In genomic region chr4:11805837-11806236, GRCh38 we compare ENCODE assay signal across 9 cellular contexts.
A peak's percentile ranks its signal among the peaks of the same experiment; 100 is the strongest.
DNase-seq lines count a peak whose midpoint lies in the region; ATAC-seq, FAIRE-seq and TF ChIP-seq lines count a peak whose summit lies in the region.
"Had no signal": no experiment of that assay in that cellular context is flagged by ENCODE, and none has a peak within 500 bp of the region (broad histone marks: within the 10 kb centered on the region; RNA-seq: fewer than 3 reads in every experiment).

No MANE protein-coding gene starts in this region.

- H2AFZ ChIP-seq in IMR-90 (replicated peaks; ENCODE audit: low read length, poor library complexity) = no peak overlapping the region

- BruUV-seq in IMR-90 (replicated peaks; lab: Mats Ljungman, UMichigan) = no TSS peak

- H3K27me3 ChIP-seq in IMR-90 (ENCODE audit: control insufficient read depth, insufficient read depth, low read length) = no peaks in the 10 kb centered on the region
- H3K27me3 ChIP-seq in CD8-positive, alpha-beta memory T cell (ENCODE audit: insufficient read depth, low read length, poor library complexity, severe bottlenecking) = no peaks in the 10 kb centered on the region

- H3K4me3 Mint-ChIP-seq in WTC11 (no peak overlapping the region), natural killer cell (no peak overlapping the region)
- H3K4me3 Mint-ChIP-seq in CD8-positive, alpha-beta memory T cell = no peak overlapping the region
- H3K4me3 Mint-ChIP-seq: IgD-negative memory B cell had no signal

- no peak overlapping the region for H2BK5ac ChIP-seq in IMR-90 (ENCODE audit: low read depth, low read length, poor library complexity, severe bottlenecking)

- no peak overlapping the region for H3K4ac ChIP-seq in IMR-90 (ENCODE audit: low read depth, low read length)

- no peak overlapping the region for H3K18ac ChIP-seq in IMR-90 (ENCODE audit: low read depth, low read length)

- H3K9me3 ChIP-seq in IMR-90 (ENCODE audit: control insufficient read depth, insufficient read depth, low read length) = no peaks in the 10 kb centered on the region
- no peaks in the 10 kb centered on the region for H3K9me3 ChIP-seq in kidney (ENCODE audit: control insufficient read depth in 1 of 2, low read length in 2 of 2)
- no peaks in the 10 kb centered on the region for H3K9me3 ChIP-seq in CD8-positive, alpha-beta memory T cell (ENCODE audit: low read length)

- no peak overlapping the region for H3K4me2 ChIP-seq in IMR-90 (ENCODE audit: low read depth, low read length)

- no peak overlapping the region for H4K91ac ChIP-seq in IMR-90 (ENCODE audit: insufficient read depth, low read depth, low read length)

- H3K27ac Mint-ChIP-seq in WTC11 (no peak overlapping the region), natural killer cell (no peak overlapping the region)
- H3K27ac Mint-ChIP-seq in CD8-positive, alpha-beta memory T cell = no peak overlapping the region
- H3K27ac Mint-ChIP-seq: IgD-negative memory B cell had no signal

- WGBS in IMR-90 (ENCODE audit: extremely low coverage in 2 of 2, insufficient read length in 1 of 2), 2 experiments = 50% methylated on average over 1 of the region's 1 CpG; no CpG with 5 or more reads in 1 of the 2 experiments

- no peaks in the 10 kb centered on the region for H3K79me1 ChIP-seq in IMR-90 (ENCODE audit: low read depth in 1 of 2, low read length in 2 of 2)

- no peak overlapping the region for H2BK20ac ChIP-seq in IMR-90 (ENCODE audit: low read depth, low read length)

- H2AK5ac ChIP-seq in IMR-90 (ENCODE audit: low read depth, low read length) = no peak overlapping the region

- ATAC-seq in GM18868 (IDR thresholded peaks at IDR 0.05; ENCODE audit: unreplicated experiment) (peak; percentile 85), IMR-90 (ENCODE audit: low read depth) (peak; percentile 54; the same call in 1 of the 2 replicates), WTC11 (0 out of 2 replicates have a peak, but pooled peaks have one; percentile 26), natural killer cell (no peak), HG03039 (IDR thresholded peaks at IDR 0.05; ENCODE audit: unreplicated experiment) (no peak)

- H3K4me1 Mint-ChIP-seq in WTC11 (no peaks in the 10 kb centered on the region; the same call in 1 of the 2 replicates), natural killer cell (no peaks in the 10 kb centered on the region)
- H3K4me1 Mint-ChIP-seq in CD8-positive, alpha-beta memory T cell = no peaks in the 10 kb centered on the region
- H3K4me1 Mint-ChIP-seq: IgD-negative memory B cell had no signal

- no peak overlapping the region for H3K14ac ChIP-seq in IMR-90 (replicated peaks; ENCODE audit: low read depth, low read length)

- H4K8ac ChIP-seq in IMR-90 (ENCODE audit: low read depth in 2 of 2, low read length in 2 of 2) = no peak overlapping the region

- dilution Hi-C loops in IMR-90 (cut with HindIII; ENCODE audit: low sequenced_read_pairs, unreplicated experiment) = no loop called here

- POLR2A ChIA-PET in IMR-90 (lab: Charles Lee; ENCODE audit: unreplicated experiment) (no interaction called here), WTC11 (lab: Charles Lee) (no interaction called here)
- POLR2A ChIA-PET in CD8-positive, alpha-beta memory T cell (lab: Charles Lee) = interaction anchor here (0.6 kb wide), 1 partner anchor 43 kb away, joined by 9 read pairs; no protein-coding TSS in a partner anchor

- CTCF ChIA-PET in IMR-90 (lab: Yijun Ruan, JAX) = no interaction called here
- CTCF ChIA-PET in WTC11 (lab: Charles Lee) = interaction anchor here (1.2 to 1.8 kb wide), 2 partner anchors 10 to 148 kb away, joined by 3 read pairs; no protein-coding TSS in a partner anchor
- CTCF ChIA-PET in CD8-positive, alpha-beta memory T cell (lab: Charles Lee) = no interaction called here

- H3K9me1 ChIP-seq in IMR-90 (ENCODE audit: insufficient read depth, low read length) = no peaks in the 10 kb centered on the region

- H3K23ac ChIP-seq in IMR-90 (ENCODE audit: low read depth, low read length) = no peak overlapping the region

- 0 out of 2 replicates have a peak, but pooled peaks have one; percentile 22 for TF ChIP-seq CTCF in IMR-90 (conservative IDR thresholded peaks at IDR 0.05; ENCODE audit: low read depth, low read length)
- no peak for TF ChIP-seq CTCF in WTC11 (IDR thresholded peaks at IDR 0.05)
- peak; percentile 3 for TF ChIP-seq CTCF in kidney (IDR thresholded peaks at IDR 0.05; ENCODE audit: borderline replicate concordance, extremely low read depth, insufficient read depth)
- TF ChIP-seq CTCF in natural killer cell (IDR thresholded peaks at IDR 0.05) = no peak

- H3K36me3 Mint-ChIP-seq in WTC11 (peaks cover 6% of the 10 kb centered on the region; the same call in 1 of the 2 replicates), natural killer cell (no peaks in the 10 kb centered on the region)
- no peaks in the 10 kb centered on the region for H3K36me3 Mint-ChIP-seq in CD8-positive, alpha-beta memory T cell
- H3K36me3 Mint-ChIP-seq: IgD-negative memory B cell had no signal

- H3K4me1 ChIP-seq in IMR-90 (ENCODE audit: control insufficient read depth, insufficient read depth, low read length) = no peaks in the 10 kb centered on the region
- no peaks in the 10 kb centered on the region for H3K4me1 ChIP-seq in kidney (ENCODE audit: control insufficient read depth in 1 of 2, insufficient read depth in 1 of 2, low read depth in 1 of 2, low read length in 2 of 2)
- H3K4me1 ChIP-seq in CD8-positive, alpha-beta memory T cell (ENCODE audit: insufficient read depth, low read length) = no peaks in the 10 kb centered on the region

- TF ChIP-seq RAD21 in IMR-90 (IDR thresholded peaks at IDR 0.05; ENCODE audit: low read length) = no peak

- no peak for FAIRE-seq in kidney (lab: Jason Lieb, UNC)

- intact Hi-C loops in IMR-90 (cut with micrococcal nuclease) (no loop called here), kidney (cut with DNase I) (no loop called here), natural killer cell (cut with micrococcal nuclease) (no loop called here)

- H2BK120ac ChIP-seq in IMR-90 (ENCODE audit: low read depth, low read length) = no peak overlapping the region

- H4K5ac ChIP-seq in IMR-90 (ENCODE audit: low read depth, low read length) = no peak overlapping the region

- peaks cover 12% of the 10 kb centered on the region for H3K9me3 Mint-ChIP-seq in WTC11
- H3K9me3 Mint-ChIP-seq in CD8-positive, alpha-beta memory T cell = peaks cover 0 to 3% (median 0%) of the 10 kb centered on the region in 5 donors
- peaks cover 0 to 3% of the 10 kb centered on the region in 2 donors for H3K9me3 Mint-ChIP-seq in natural killer cell
- H3K9me3 Mint-ChIP-seq: IgD-negative memory B cell had no signal

- H3K9ac ChIP-seq in IMR-90 (ENCODE audit: low read depth, low read length) (no peak overlapping the region), kidney (ENCODE audit: low read length in 2 of 2) (no peak overlapping the region)

- no peak overlapping the region for H3K4me3 ChIP-seq in IMR-90 (ENCODE audit: insufficient read depth, low read depth, low read length)
- no peak overlapping the region for H3K4me3 ChIP-seq in kidney (ENCODE audit: low read length in 2 of 2)
- H3K4me3 ChIP-seq in CD8-positive, alpha-beta memory T cell (ENCODE audit: low read length) = no peak overlapping the region

- H3K36me3 ChIP-seq in IMR-90 (ENCODE audit: control insufficient read depth, insufficient read depth, low read length) (no peaks in the 10 kb centered on the region), kidney (ENCODE audit: control insufficient read depth in 1 of 2, insufficient read depth in 2 of 2, low read length in 2 of 2) (no peaks in the 10 kb centered on the region)
- no peaks in the 10 kb centered on the region for H3K36me3 ChIP-seq in CD8-positive, alpha-beta memory T cell (ENCODE audit: insufficient read depth, low read length)

- H3K27me3 Mint-ChIP-seq in WTC11 (ENCODE audit: low read depth) = no peaks in the 10 kb centered on the region
- H3K27me3 Mint-ChIP-seq in CD8-positive, alpha-beta memory T cell = no peaks in the 10 kb centered on the region
- H3K27me3 Mint-ChIP-seq in natural killer cell (ENCODE audit: low read depth in 2 of 2) = no peaks in the 10 kb centered on the region
- H3K27me3 Mint-ChIP-seq: IgD-negative memory B cell had no signal

- DNase-seq in IMR-90 (peak; percentile 1), WTC11 (ENCODE audit: low spot score) (no peak), kidney (no peak), natural killer cell (no peak)
- no peak for DNase-seq in CD8-positive, alpha-beta memory T cell
- no peak for DNase-seq in stimulated activated CD4-positive, alpha-beta T cell treated with anti-CD3 and anti-CD28 coated beads, Interleukin-2, amount 100 ng/mL, for 48 hours

- TF ChIP-seq POLR2A in IMR-90 (IDR thresholded peaks at IDR 0.05; ENCODE audit: low read depth, low read length) = no peak

- in situ Hi-C loops in IMR-90 (cut with MboI; ENCODE audit: low sequenced_read_pairs) = no loop called here

- H4K20me1 ChIP-seq in IMR-90 (ENCODE audit: insufficient read depth, low read length) = no peaks in the 10 kb centered on the region

- H3K56ac ChIP-seq in IMR-90 (ENCODE audit: extremely low read depth, insufficient read depth, low read length) = no peak overlapping the region

- no peak overlapping the region for H3K27ac ChIP-seq in IMR-90 (ENCODE audit: insufficient read depth, low read length)
- H3K27ac ChIP-seq in kidney (ENCODE audit: low read depth in 2 of 2, low read length in 2 of 2) = no peak overlapping the region
- H3K27ac ChIP-seq in CD8-positive, alpha-beta memory T cell (ENCODE audit: low read depth, low read length) = no peak overlapping the region

- no peak overlapping the region for H2AK9ac ChIP-seq in IMR-90 (replicated peaks; ENCODE audit: low read depth, low read length, poor library complexity)

- H2BK15ac ChIP-seq in IMR-90 (ENCODE audit: low read depth, low read length) = no peak overlapping the region

TF ChIP-seq in IMR-90, 13 proteins besides CTCF, POLR2A, EP300 and RAD21 (continues in another document):
- TF ChIP-seq, protein P1, sequence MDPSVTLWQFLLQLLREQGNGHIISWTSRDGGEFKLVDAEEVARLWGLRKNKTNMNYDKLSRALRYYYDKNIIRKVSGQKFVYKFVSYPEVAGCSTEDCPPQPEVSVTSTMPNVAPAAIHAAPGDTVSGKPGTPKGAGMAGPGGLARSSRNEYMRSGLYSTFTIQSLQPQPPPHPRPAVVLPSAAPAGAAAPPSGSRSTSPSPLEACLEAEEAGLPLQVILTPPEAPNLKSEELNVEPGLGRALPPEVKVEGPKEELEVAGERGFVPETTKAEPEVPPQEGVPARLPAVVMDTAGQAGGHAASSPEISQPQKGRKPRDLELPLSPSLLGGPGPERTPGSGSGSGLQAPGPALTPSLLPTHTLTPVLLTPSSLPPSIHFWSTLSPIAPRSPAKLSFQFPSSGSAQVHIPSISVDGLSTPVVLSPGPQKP (IDR thresholded peaks at IDR 0.05; ENCODE audit: borderline replicate concordance, low read depth, low read length) = no peak

TF ChIP-seq in WTC11, 78 proteins besides CTCF, POLR2A, EP300 and RAD21 (continues in another document):
- TF ChIP-seq MXD4 (CRISPR knock-in tag; IDR thresholded peaks at IDR 0.05; ENCODE audit: borderline replicate concordance) (no peak), USF1 (CRISPR knock-in tag; IDR thresholded peaks at IDR 0.05) (no peak)

Comparison
In these comparisons a context has a peak if more than half of its experiments do, and no peak if none do; other contexts are left out.
1. ATAC-seq: peak in GM18868 (single experiment), IMR-90 (single experiment) and WTC11 (single experiment); none in natural killer cell (0 of 3) and HG03039 (single experiment).
2. CTCF ChIP-seq: peak in IMR-90 (single experiment) and kidney (single experiment); none in WTC11 (single experiment) and natural killer cell (single experiment).